In the genomic region with DNA sequence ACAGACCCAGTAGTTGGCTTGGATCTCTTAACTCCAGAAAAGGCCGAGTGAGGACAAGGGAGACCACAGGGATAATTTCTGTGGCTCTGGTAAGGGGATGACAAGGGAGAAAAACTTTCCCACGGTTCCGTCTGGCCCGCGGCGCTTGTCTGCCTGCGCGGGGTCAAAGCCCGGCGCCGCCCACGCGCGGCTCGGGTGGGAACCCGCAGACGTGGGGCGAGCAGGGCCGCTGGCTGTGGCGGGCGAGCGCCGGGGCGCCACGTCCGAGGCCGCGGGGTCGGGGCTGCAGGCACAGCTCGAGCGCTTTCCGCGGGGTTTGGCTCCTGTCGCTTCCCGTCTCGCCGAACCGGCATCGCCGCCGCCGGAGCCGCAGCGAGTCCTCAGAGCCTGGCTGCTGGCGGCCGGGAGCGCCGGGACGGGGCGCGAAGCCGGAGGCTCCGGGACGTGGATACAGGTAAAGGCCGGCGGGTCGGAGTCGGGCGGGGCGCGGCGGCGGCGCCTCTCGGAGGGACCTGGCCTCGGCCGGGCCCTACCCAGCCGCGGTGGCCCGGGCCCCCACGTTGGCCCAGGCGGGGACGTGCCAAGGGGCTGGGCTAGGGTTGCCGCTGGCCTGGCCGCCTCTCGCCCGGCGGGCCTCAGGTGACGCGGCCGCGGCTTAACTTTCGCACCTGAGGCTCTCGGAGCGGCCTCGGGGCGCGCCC, we compare ENCODE assay signal across 8 cellular contexts. TPM values are rescaled to one million over a fixed set of nuclear protein-coding genes. Genes with fewer than 3 reads are reported as not detected.
DNase-seq lines count a peak whose midpoint lies in the region; ATAC-seq, FAIRE-seq and TF ChIP-seq lines count a peak whose summit lies in the region.

A gene with protein sequence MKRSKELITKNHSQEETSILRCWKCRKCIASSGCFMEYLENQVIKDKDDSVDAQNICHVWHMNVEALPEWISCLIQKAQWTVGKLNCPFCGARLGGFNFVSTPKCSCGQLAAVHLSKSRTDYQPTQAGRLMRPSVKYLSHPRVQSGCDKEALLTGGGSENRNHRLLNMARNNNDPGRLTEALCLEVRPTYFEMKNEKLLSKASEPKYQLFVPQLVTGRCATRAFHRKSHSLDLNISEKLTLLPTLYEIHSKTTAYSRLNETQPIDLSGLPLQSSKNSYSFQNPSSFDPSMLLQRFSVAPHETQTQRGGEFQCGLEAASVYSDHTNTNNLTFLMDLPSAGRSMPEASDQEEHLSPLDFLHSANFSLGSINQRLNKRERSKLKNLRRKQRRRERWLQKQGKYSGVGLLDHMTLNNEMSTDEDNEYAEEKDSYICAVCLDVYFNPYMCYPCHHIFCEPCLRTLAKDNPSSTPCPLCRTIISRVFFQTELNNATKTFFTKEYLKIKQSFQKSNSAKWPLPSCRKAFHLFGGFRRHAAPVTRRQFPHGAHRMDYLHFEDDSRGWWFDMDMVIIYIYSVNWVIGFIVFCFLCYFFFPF (plus strand): TSS at position 344 of the 701 bp plus-strand sequence. CDS start 34,965 bp downstream, outside the sequence.

- H3K27me3 ChIP-seq in NT2/D1 (ENCODE audit: insufficient read depth, insufficient read length) (peaks cover 40% of the 10 kb centered on the region), H1 (replicated peaks in 1 of 4; ENCODE audit: control insufficient read depth in 3 of 4, extremely low read depth in 1 of 4, insufficient read depth in 3 of 4, low read length in 3 of 4) (peaks cover 0 to 7% (median 0%) of the 10 kb centered on the region in 4 experiments; a peak in 5 of 7 replicates)

- H3K27ac Mint-ChIP-seq in activated naive CD4-positive, alpha-beta T cell treated with anti-CD3 and anti-CD28 coated beads for 36 hours, result no peak within 1 kb of the TSS

- FAIRE-seq in H1 (lab: Jason Lieb, UNC), result no peak

- H3K4me3 Mint-ChIP-seq in activated naive CD4-positive, alpha-beta T cell treated with anti-CD3 and anti-CD28 coated beads for 36 hours, result peak within 1 kb of the TSS; percentile 39

- H2BK5ac ChIP-seq in H1 (ENCODE audit: low read depth, low read length), result no peak within 1 kb of the TSS

- peak in 1 of 2 experiments; percentile 65; a peak in 1 of 3 replicates for TF ChIP-seq POLR2A in H1 (IDR thresholded peaks at IDR 0.05; ENCODE audit: control extremely low read depth in 1 of 2, low read depth in 2 of 2, low read length in 2 of 2)

- H3K27ac ChIP-seq in H1 (ENCODE audit: low read depth, low read length), result no peak within 1 kb of the TSS
- no peak within 1 kb of the TSS for H3K27ac ChIP-seq in temporal lobe (ENCODE audit: low read depth, low read length)

- H3K4me1 Mint-ChIP-seq in activated naive CD4-positive, alpha-beta T cell treated with anti-CD3 and anti-CD28 coated beads for 36 hours (ENCODE audit: low read depth), result peaks cover 8% of the 10 kb centered on the region

- H3K9me3 Mint-ChIP-seq in activated naive CD4-positive, alpha-beta T cell treated with anti-CD3 and anti-CD28 coated beads for 36 hours, result no peaks in the 10 kb centered on the region

- 2% methylated on average over 51 of the region's 88 CpGs; no CpG with 5 or more reads in 1 of the 2 experiments for WGBS in H1 (ENCODE audit: extremely low coverage in 1 of 2, insufficient coverage in 1 of 2, insufficient read length in 1 of 2, insufficient replicate concordance in 2 of 2, low coverage in 1 of 2, low lambda C conversion rate in 2 of 2, missing lambda C conversion rate in 1 of 2), 2 experiments

- peaks cover 26% of the 10 kb centered on the region for H3K27me3 Mint-ChIP-seq in activated naive CD4-positive, alpha-beta T cell treated with anti-CD3 and anti-CD28 coated beads for 36 hours (ENCODE audit: low read depth)

- TF ChIP-seq RAD21 in H1 (IDR thresholded peaks at IDR 0.05 in 1 of 2, conservative IDR thresholded peaks at IDR 0.05 in 1 of 2; ENCODE audit: low read depth in 2 of 2, low read length in 2 of 2), result no peak

- H2BK12ac ChIP-seq in H1 (ENCODE audit: low read depth, low read length), result no peak within 1 kb of the TSS

- no peak within 1 kb of the TSS for H2AK5ac ChIP-seq in H1 (ENCODE audit: low read depth, low read length)

- no peak within 1 kb of the TSS for H3K4ac ChIP-seq in H1 (replicated peaks; ENCODE audit: insufficient read length, low read depth, low read length)

- peak within 1 kb of the TSS; percentile 93 for H4K8ac ChIP-seq in H1 (ENCODE audit: extremely low read depth, insufficient read depth, low read length)

- H4K91ac ChIP-seq in H1 (replicated peaks; ENCODE audit: insufficient read length, low read length), result peak within 1 kb of the TSS; percentile 61

- no peaks in the 10 kb centered on the region for H3K79me1 ChIP-seq in H1 (ENCODE audit: low read depth, low read length)

- peak within 1 kb of the TSS; percentile 74 for H3K9ac ChIP-seq in NT2/D1 (ENCODE audit: insufficient read length, low read depth)
- peak within 1 kb of the TSS; percentile 49 to 82 (median 82) for H3K9ac ChIP-seq in H1 (replicated peaks in 1 of 4; ENCODE audit: extremely low read depth in 1 of 4, low read depth in 3 of 4, low read length in 3 of 4)

- no peak for ATAC-seq in GM18858 (IDR thresholded peaks at IDR 0.05; ENCODE audit: unreplicated experiment)

- H3K9me3 ChIP-seq in NT2/D1 (ENCODE audit: insufficient read depth, low read length) (no peaks in the 10 kb centered on the region), H1 (ENCODE audit: insufficient read depth in 2 of 2, low read depth in 1 of 2, low read length in 1 of 2) (no peaks in the 10 kb centered on the region)

- no peaks in the 10 kb centered on the region for H4K20me1 ChIP-seq in H1 (replicated peaks in 1 of 2; ENCODE audit: control insufficient read depth in 1 of 2, insufficient read depth in 2 of 2, low read length in 2 of 2)

- H3K23ac ChIP-seq in H1 (ENCODE audit: insufficient read length), result no peak within 1 kb of the TSS

- peak within 1 kb of the TSS; percentile 98 for H2AFZ ChIP-seq in H1 (ENCODE audit: low read length)

- peaks cover 2% of the 10 kb centered on the region for H3K36me3 Mint-ChIP-seq in activated naive CD4-positive, alpha-beta T cell treated with anti-CD3 and anti-CD28 coated beads for 36 hours (ENCODE audit: low read depth)

- TF ChIP-seq EP300 in H1 (IDR thresholded peaks at IDR 0.05; ENCODE audit: borderline replicate concordance in 1 of 2, low read depth in 2 of 2, low read length in 2 of 2), result no peak

- H2BK15ac ChIP-seq in H1 (ENCODE audit: low read length), result 0 out of 2 replicates have a peak within 1 kb of the TSS, but pooled peaks have one; percentile 3

- peak within 1 kb of the TSS; percentile 49 for H3K4me3 ChIP-seq in NT2/D1 (ENCODE audit: insufficient read length, low read depth)
- peak within 1 kb of the TSS; percentile 57 to 81 (median 78) for H3K4me3 ChIP-seq in H1 (ENCODE audit: extremely low read depth in 1 of 4, insufficient read depth in 2 of 4, low read depth in 3 of 4, low read length in 4 of 4)

- no peak for TF ChIP-seq CTCF in H1 (IDR thresholded peaks at IDR 0.05; ENCODE audit: control extremely low read depth in 1 of 3, insufficient read depth in 1 of 3, low read depth in 1 of 3, low read length in 3 of 3)

- no peak within 1 kb of the TSS for H3K14ac ChIP-seq in H1 (ENCODE audit: insufficient read length)

- POLR2A ChIA-PET in H1 (lab: Charles Lee; ENCODE audit: partially characterized antibody), result interaction anchor here (0.6 to 1.3 kb wide), 4 partner anchors 8 to 582 kb away, joined by 3 to 5 read pairs (median 3); no protein-coding TSS in a partner anchor

- H3K18ac ChIP-seq in H1 (ENCODE audit: extremely low read depth, low read length), result 0 out of 2 replicates have a peak within 1 kb of the TSS, but pooled peaks have one; percentile 63

- no peak within 1 kb of the TSS for H4K5ac ChIP-seq in H1 (ENCODE audit: insufficient read length, low read depth, low read length)

- H2BK20ac ChIP-seq in H1 (ENCODE audit: low read length), result no peak within 1 kb of the TSS

- no peak within 1 kb of the TSS for H3K56ac ChIP-seq in H1 (replicated peaks; ENCODE audit: insufficient read length, low read depth, low read length)

- no peak for DNase-seq in activated naive CD4-positive, alpha-beta T cell treated with anti-CD3 and anti-CD28 coated beads for 36 hours
- DNase-seq in activated naive CD4-positive, alpha-beta T cell treated with Interleukin-2 at 50 U/mL for 16 hours, result no peak
- no peak for DNase-seq in NT2/D1 (ENCODE audit: low read depth, low spot score)
- DNase-seq in H1 (ENCODE audit: low read depth in 1 of 2, low spot score in 2 of 2), result peak in 1 of 2 experiments; percentile 84
- DNase-seq in lung microvascular endothelial cell (ENCODE audit: low read depth in 2 of 2), result peak; percentile 46 to 60
- DNase-seq in SK-N-DZ (ENCODE audit: low spot score), result no peak

- H3K36me3 ChIP-seq in NT2/D1 (ENCODE audit: insufficient read depth, insufficient read length, low read length) (no peaks in the 10 kb centered on the region), H1 (ENCODE audit: control insufficient read depth in 2 of 4, insufficient read depth in 4 of 4, low read length in 3 of 4) (no peaks in the 10 kb centered on the region)

- no peaks in the 10 kb centered on the region for H3K4me1 ChIP-seq in NT2/D1 (ENCODE audit: insufficient read depth, insufficient read length)
- no peaks in the 10 kb centered on the region; a peak in 2 of 7 replicates for H3K4me1 ChIP-seq in H1 (replicated peaks in 1 of 4; ENCODE audit: control insufficient read depth in 3 of 4, insufficient read depth in 4 of 4, low read length in 3 of 4)

- H3K23me2 ChIP-seq in H1 (ENCODE audit: low read depth, low read length), result peaks cover 3% of the 10 kb centered on the region; the same call in 1 of the 2 replicates

- intact Hi-C loops in activated naive CD4-positive, alpha-beta T cell treated with anti-CD3 and anti-CD28 coated beads for 36 hours (cut with micrococcal nuclease), result no loop called here

- H3K4me2 ChIP-seq in H1 (ENCODE audit: insufficient read depth in 1 of 2, low read depth in 2 of 2, low read length in 2 of 2), result peak within 1 kb of the TSS; percentile 77 to 92

- H2BK120ac ChIP-seq in H1 (replicated peaks; ENCODE audit: low read depth, low read length), result no peak within 1 kb of the TSS

- no peaks in the 10 kb centered on the region for H3K79me2 ChIP-seq in H1 (ENCODE audit: control insufficient read depth in 1 of 2, insufficient read depth in 2 of 2, low read length in 2 of 2)

- CTCF ChIA-PET in activated naive CD4-positive, alpha-beta T cell treated with anti-CD3 and anti-CD28 coated beads for 36 hours (lab: Charles Lee), result no interaction called here
- CTCF ChIA-PET in H1 (lab: Charles Lee; ENCODE audit: partially characterized antibody), result interaction anchor here (1.4 to 2.0 kb wide), 3 partner anchors 17 to 48 kb away, joined by 4 to 9 read pairs (median 5); no protein-coding TSS in a partner anchor

RNA-seq across cellular contexts. Expression of the gene that starts here (rescaled TPM):
- total RNA-seq in activated naive CD4-positive, alpha-beta T cell treated with anti-CD3 and anti-CD28 coated beads for 36 hours, result not detected
- total RNA-seq in H1 (2021; fragmentation: NEBNext Ultra II Directional; extraction: Animal tissue kit (Norgen Biotek cat#: 25700)), result 2.3 and 2.4 TPM in 2 replicates
- 0.38 and 0.39 TPM in 2 replicates for polyA plus RNA-seq in H1 (2011; rRNA removed)
- 0.45 TPM for polyA plus RNA-seq in H1 (2011; cell fraction: cytosol; rRNA removed)
- polyA plus RNA-seq in H1 (2011; cell fraction: nucleus; rRNA removed), result 0.66 TPM
- polyA plus RNA-seq in H1 (2012, experiment 1 of 2), result 0.61 to 0.94 TPM (median 0.76 TPM) in 4 replicates
- polyA plus RNA-seq in H1 (2012, experiment 2 of 2), result not detected
- polyA plus RNA-seq in H1 (2013, experiment 1 of 2), result 1.5 TPM
- polyA plus RNA-seq in H1 (2013, experiment 2 of 2), result 1.7 TPM
- 3.3 and 3.4 TPM in 2 replicates for polyA minus RNA-seq in H1 (2011; rRNA and poly(A)+ RNA removed)
- polyA minus RNA-seq in H1 (2011; cell fraction: cytosol; rRNA and poly(A)+ RNA removed), result 0.73 TPM
- polyA minus RNA-seq in H1 (2011; cell fraction: nucleus; rRNA and poly(A)+ RNA removed), result 7.5 TPM
- 1.1 and 1.6 TPM in 2 replicates for total RNA-seq in lung microvascular endothelial cell
- total RNA-seq in temporal lobe, result 48.9 TPM
- not detected in 2 replicates for polyA plus RNA-seq in SK-N-DZ (2014; cell fraction: cytosol; rRNA removed)
- polyA plus RNA-seq in SK-N-DZ (2014; cell fraction: nucleus; rRNA removed), result 0.16 TPM in 1 of 2 replicates, not detected in the other

Comparison
In these comparisons a context has a peak if more than half of its experiments do, and no peak if none do; other contexts are left out.
1. RNA of the gene that starts here (total RNA-seq): 48.9 TPM in temporal lobe (single experiment); 2.3 to 2.4 TPM in H1, 1.1 to 1.6 TPM in lung microvascular endothelial cell and not detected in activated naive CD4-positive, alpha-beta T cell treated with anti-CD3 and anti-CD28 coated beads for 36 hours; every median in the first group is over 10 times any median in the second.
2. DNase-seq: peak in lung microvascular endothelial cell (2 of 2); none in activated naive CD4-positive, alpha-beta T cell treated with anti-CD3 and anti-CD28 coated beads for 36 hours (single experiment), activated naive CD4-positive, alpha-beta T cell treated with Interleukin-2 at 50 U/mL for 16 hours (single experiment), NT2/D1 (single experiment) and SK-N-DZ (single experiment).